Comparison of ENCODE assay signal across 17 cellular contexts in the genomic region with DNA sequence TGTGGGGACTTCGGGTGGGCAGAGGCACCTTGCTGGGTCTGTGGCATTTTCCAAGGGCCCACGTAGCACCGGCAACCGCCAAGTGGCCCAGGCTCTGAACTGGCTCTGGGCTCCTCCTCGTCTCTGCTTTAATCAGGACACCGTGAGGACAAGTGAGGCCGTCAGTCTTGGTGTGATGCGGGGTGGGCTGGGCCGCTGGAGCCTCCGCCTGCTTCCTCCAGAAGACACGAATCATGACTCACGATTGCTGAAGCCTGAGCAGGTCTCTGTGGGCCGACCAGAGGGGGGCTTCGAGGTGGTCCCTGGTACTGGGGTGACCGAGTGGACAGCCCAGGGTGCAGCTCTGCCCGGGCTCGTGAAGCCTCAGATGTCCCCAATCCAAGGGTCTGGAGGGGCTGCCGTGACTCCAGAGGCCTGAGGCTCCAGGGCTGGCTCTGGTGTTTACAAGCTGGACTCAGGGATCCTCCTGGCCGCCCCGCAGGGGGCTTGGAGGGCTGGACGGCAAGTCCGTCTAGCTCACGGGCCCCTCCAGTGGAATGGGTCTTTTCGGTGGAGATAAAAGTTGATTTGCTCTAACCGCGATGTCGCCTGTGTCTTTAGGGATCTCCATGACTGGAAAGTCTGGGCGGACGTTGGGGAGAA. TPM values are rescaled to one million over a fixed set of nuclear protein-coding genes. Genes with fewer than 3 reads are reported as not detected.
"Had no signal": no experiment of that assay in that cellular context is flagged by ENCODE, and none has a peak within 500 bp of the region (broad histone marks: within the 10 kb centered on the region; RNA-seq: fewer than 3 reads in every experiment).

No MANE protein-coding gene starts in this region.

- H3K27ac Mint-ChIP-seq: activated naive CD8-positive, alpha-beta T cell; activated T-helper 1 cell treated with anti-CD3 and anti-CD28 coated beads, Interleukin-12 subunit alpha, Interleukin-12 subunit beta, Interleukin-2, Interleukin-4 antibody, amounts not matched to agents 30 ng/mL and 10 ng/mL and 1 ng/mL, durations not matched to agents 14 hours and 24 hours and 36 hours; immature natural killer cell; naive B cell had no signal

- H3K4me3 Mint-ChIP-seq: activated naive CD8-positive, alpha-beta T cell; activated T-helper 1 cell treated with anti-CD3 and anti-CD28 coated beads, Interleukin-12 subunit alpha, Interleukin-12 subunit beta, Interleukin-2, Interleukin-4 antibody, amounts not matched to agents 30 ng/mL and 10 ng/mL and 1 ng/mL, durations not matched to agents 14 hours and 24 hours and 36 hours; immature natural killer cell; naive B cell; neural crest cell had no signal

- H3K4me1 Mint-ChIP-seq: neural crest cell had no signal

- H3K27me3 Mint-ChIP-seq: activated naive CD8-positive, alpha-beta T cell; naive B cell had no signal

- H3K27ac ChIP-seq: body of pancreas, psoas muscle, right lobe of liver, upper lobe of right lung had no signal

- H3K36me3 Mint-ChIP-seq: activated naive CD8-positive, alpha-beta T cell had no signal

- DNase-seq: activated CD4-positive, alpha-beta T cell treated with anti-CD3 and anti-CD28 coated beads for 1 hour; body of pancreas; caudate nucleus; immature natural killer cell; mesenchymal stem cell; mucosa of descending colon; naive B cell; psoas muscle; right lobe of liver; stimulated activated naive CD4-positive, alpha-beta T cell; upper lobe of right lung had no signal

- H3K9me3 Mint-ChIP-seq: activated T-helper 1 cell treated with anti-CD3 and anti-CD28 coated beads, Interleukin-12 subunit alpha, Interleukin-12 subunit beta, Interleukin-2, Interleukin-4 antibody, amounts not matched to agents 30 ng/mL and 10 ng/mL and 1 ng/mL, durations not matched to agents 14 hours and 24 hours and 36 hours; naive B cell; neural crest cell had no signal

- H3K9me3 ChIP-seq: body of pancreas, mucosa of descending colon, psoas muscle, right lobe of liver, upper lobe of right lung had no signal

- H3K27me3 ChIP-seq: body of pancreas, dorsolateral prefrontal cortex, right lobe of liver, upper lobe of right lung had no signal

- H3K4me1 ChIP-seq: psoas muscle, right lobe of liver had no signal

- ATAC-seq: body of pancreas, mucosa of descending colon, upper lobe of right lung had no signal

- H3K4me3 ChIP-seq: body of pancreas, dorsolateral prefrontal cortex, mucosa of descending colon, psoas muscle, right lobe of liver, upper lobe of right lung had no signal

RNA-seq across cellular contexts. Expression of a gene that starts 30.2 kb away (rescaled TPM):
- total RNA-seq: body of pancreas, fibroblast of villous mesenchyme, osteocyte, psoas muscle, right lobe of liver had no signal
- polyA plus RNA-seq: immature natural killer cell had no signal
